In the genomic region with DNA sequence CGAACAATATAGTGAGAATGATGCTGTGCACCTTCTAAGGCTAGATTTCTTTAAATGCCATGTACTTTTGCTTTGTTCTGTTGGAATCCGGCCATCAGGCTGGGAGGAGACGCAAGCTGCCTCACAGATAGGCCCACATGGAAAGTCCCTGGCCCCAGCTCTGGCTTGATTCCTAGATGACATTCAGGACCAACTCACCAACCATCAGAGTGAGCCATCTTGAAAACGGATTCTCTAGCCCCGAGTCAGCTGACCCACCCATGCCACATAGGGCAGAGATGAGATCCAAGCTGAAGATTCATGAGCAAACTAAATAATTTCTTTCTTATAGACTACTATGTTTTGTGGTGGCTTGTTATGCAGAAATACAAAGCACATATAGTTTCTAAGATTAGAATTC, we compare ENCODE assay signal across 20 cellular contexts.
DNase-seq lines count a peak whose midpoint lies in the region; ATAC-seq, FAIRE-seq and TF ChIP-seq lines count a peak whose summit lies in the region.
"Had no signal": no experiment of that assay in that cellular context is flagged by ENCODE, and none has a peak within 500 bp of the region (broad histone marks: within the 10 kb centered on the region; RNA-seq: fewer than 3 reads in every experiment).

No MANE protein-coding gene starts in this region.

- intact Hi-C loops in HepG2 (cut with micrococcal nuclease; ENCODE audit: unreplicated experiment) (no loop called here), transverse colon (cut with DNase I; ENCODE audit: low total_unique reads) (no loop called here)

- TF ChIP-seq CTCF in liver (IDR thresholded peaks at IDR 0.05; ENCODE audit: low read depth, low read length, missing input control) (no peak), HepG2 (CRISPR knock-in tag; IDR thresholded peaks at IDR 0.05) (no peak), fibroblast of pulmonary artery (IDR thresholded peaks at IDR 0.05; ENCODE audit: low read length, missing control alignments) (no peak), transverse colon (IDR thresholded peaks at IDR 0.05) (no peak)

- H3K27ac ChIP-seq in liver (ENCODE audit: low read depth in 1 of 2, low read length in 2 of 2): no peak overlapping the region
- H3K27ac ChIP-seq in HepG2 (ENCODE audit: extremely low read length, insufficient read depth, low read length): no peak overlapping the region
- no peak overlapping the region for H3K27ac ChIP-seq in transverse colon
- H3K27ac ChIP-seq: SK-N-MC, upper lobe of right lung had no signal

- DNase-seq in HepG2 (ENCODE audit: low spot score) (no peak), T1000 (lab: John Stamatoyannopoulos, UW) (peak; percentile 18), fibroblast of pulmonary artery (ENCODE audit: low read depth) (peak; percentile 45), NCI-H1417 (lab: John Stamatoyannopoulos, UW) (no peak), transverse colon (no peak)
- DNase-seq in stimulated activated CD4-positive, alpha-beta T cell treated with anti-CD3 and anti-CD28 coated beads, Interleukin-12 subunit alpha, Interleukin-12 subunit beta, amount 100 ng/mL, for 4 hours: no peak
- DNase-seq: activated CD4-positive, alpha-beta memory T cell treated with anti-CD3 and anti-CD28 coated beads for 36 hours; activated T-cell treated with anti-CD3 and anti-CD28 coated beads, Interleukin-2, amount 50 U/mL, for 4 hours; cerebellar nuclear complex; islet precursor cell; mucosa of descending colon; NCI-H1930; NCI-H524 treated with DMSO at 0.1 percent for 48 hours; occipital lobe; upper lobe of right lung had no signal

- BruUV-seq in HepG2 (replicated peaks; lab: Mats Ljungman, UMichigan): no TSS peak

- H3K9ac ChIP-seq in liver (ENCODE audit: low read depth in 1 of 2, low read length in 2 of 2) (no peak overlapping the region), HepG2 (ENCODE audit: insufficient read depth, low read depth, low read length) (no peak overlapping the region)

- ATAC-seq in HepG2 (no peak), GM18519 (IDR thresholded peaks at IDR 0.05; ENCODE audit: low FRiP score, unreplicated experiment) (no peak)
- ATAC-seq: activated T-cell treated with anti-CD3 and anti-CD28 coated beads, Interleukin-2, amount 50 U/mL, for 4 hours; mucosa of descending colon; stimulated activated memory B cell treated with anti-CD40 and anti-IgM and Interleukin-4, amounts not matched to agents 10 μg/mL and 1 μg/mL and 100 μg/mL, for 72 hours; upper lobe of right lung had no signal

- TF ChIP-seq EP300 in HepG2 (IDR thresholded peaks at IDR 0.05; ENCODE audit: low read depth in 2 of 2, low read length in 2 of 2) (no peak), HepG2 (CRISPR knock-in tag; IDR thresholded peaks at IDR 0.05; ENCODE audit: borderline replicate concordance) (no peak), transverse colon (IDR thresholded peaks at IDR 0.05; ENCODE audit: low read depth) (no peak)

- no peak for TF ChIP-seq RAD21 in liver (IDR thresholded peaks at IDR 0.05)
- TF ChIP-seq RAD21 in HepG2 (CRISPR knock-in tag; IDR thresholded peaks at IDR 0.05): no peak

- 59% methylated on average over 5 of the region's 5 CpGs for WGBS in liver
- WGBS in HepG2 (ENCODE audit: low lambda C conversion rate): 32% methylated on average over 5 of the region's 5 CpGs
- whole genome bisulfite sequencing in transverse colon (ENCODE audit: low coverage in 1 of 2), 2 donors: 73 to 83% methylated on average over 3 to 5 of the region's 5 CpGs

- H3K36me3 ChIP-seq in liver (ENCODE audit: control insufficient read depth in 4 of 4, insufficient read depth in 3 of 4, low read depth in 1 of 4, low read length in 3 of 4): no peaks in the 10 kb centered on the region
- no peaks in the 10 kb centered on the region for H3K36me3 ChIP-seq in HepG2 (replicated peaks in 1 of 2; ENCODE audit: control insufficient read depth in 1 of 2, insufficient read depth in 2 of 2, low read length in 2 of 2)
- no peaks in the 10 kb centered on the region for H3K36me3 ChIP-seq in transverse colon
- H3K36me3 ChIP-seq: upper lobe of right lung had no signal

- TF ChIP-seq POLR2A in HepG2 (IDR thresholded peaks at IDR 0.05; ENCODE audit: insufficient read depth in 1 of 2, low read depth in 2 of 2, low read length in 2 of 2): no peak
- no peak for TF ChIP-seq POLR2A in transverse colon (IDR thresholded peaks at IDR 0.05)

- H3K4me1 ChIP-seq in liver (ENCODE audit: control insufficient read depth in 4 of 4, insufficient read depth in 4 of 4, low read length in 3 of 4) (peaks cover 1 to 21% (median 9%) of the 10 kb centered on the region in 4 donors), HepG2 (ENCODE audit: insufficient read depth, low read length) (peaks cover 12% of the 10 kb centered on the region), transverse colon (peaks cover 0 to 15% (median 10%) of the 10 kb centered on the region in 4 donors)

- no peaks in the 10 kb centered on the region for H3K79me2 ChIP-seq in HepG2 (ENCODE audit: insufficient read depth, low read length)

- H3K4me3 ChIP-seq in liver (ENCODE audit: low read depth in 1 of 3, low read length in 3 of 3): no peak overlapping the region
- H3K4me3 ChIP-seq in HepG2 (replicated peaks in 1 of 3; ENCODE audit: insufficient read depth in 1 of 3, low read depth in 2 of 3, low read length in 3 of 3): no peak overlapping the region
- H3K4me3 ChIP-seq in fibroblast of pulmonary artery (replicated peaks; ENCODE audit: low read depth, low read length): no peak overlapping the region
- H3K4me3 ChIP-seq in transverse colon: no peak overlapping the region
- H3K4me3 ChIP-seq: mucosa of descending colon, SK-N-MC, smooth muscle cell, upper lobe of right lung had no signal

- no peaks in the 10 kb centered on the region for H3K27me3 ChIP-seq in liver (ENCODE audit: control insufficient read depth in 4 of 4, insufficient read depth in 4 of 4, low read length in 3 of 4)
- H3K27me3 ChIP-seq in HepG2 (ENCODE audit: control insufficient read depth in 1 of 2, insufficient read depth in 2 of 2, low read length in 2 of 2): peaks cover 0 to 3% of the 10 kb centered on the region in 2 experiments; a peak in 1 of 5 replicates
- H3K27me3 ChIP-seq in transverse colon: no peaks in the 10 kb centered on the region
- H3K27me3 ChIP-seq: upper lobe of right lung had no signal

- H3K9me3 ChIP-seq in liver (ENCODE audit: control insufficient read depth in 4 of 4, low read length in 3 of 4): no peaks in the 10 kb centered on the region
- H3K9me3 ChIP-seq in HepG2 (ENCODE audit: low read length): no peaks in the 10 kb centered on the region
- H3K9me3 ChIP-seq in transverse colon: no peaks in the 10 kb centered on the region
- H3K9me3 ChIP-seq: mucosa of descending colon, upper lobe of right lung had no signal

- H3K4me2 ChIP-seq in HepG2 (ENCODE audit: low read depth, low read length): no peak overlapping the region
- H3K4me2 ChIP-seq: smooth muscle cell had no signal

- POLR2A ChIA-PET in HepG2 (lab: Yijun Ruan, JAX): no interaction called here

- in situ Hi-C loops in HepG2 (cut with HindIII; ENCODE audit: extremely low pct_ligation_motif_present, low pct_unique_long_range_greater_than_20kb) (no loop called here), transverse colon (cut with MboI; ENCODE audit: low pct_ligation_motif_present in 1 of 4, low pct_unique_long_range_greater_than_20kb in 1 of 4, low sequenced_read_pairs in 3 of 4) (no loop called here)

- H2AFZ ChIP-seq in HepG2 (ENCODE audit: low read length): no peak overlapping the region

- no peaks in the 10 kb centered on the region for H4K20me1 ChIP-seq in HepG2 (ENCODE audit: insufficient read depth, low read length)

- FAIRE-seq in HepG2 (lab: Jason Lieb, UNC): no peak

- CTCF ChIA-PET in HepG2 (lab: Yijun Ruan, JAX; ENCODE audit: low intra/inter-chr PET ratio, low total read pairs): no interaction called here

TF ChIP-seq in liver, 16 proteins besides CTCF, POLR2A, EP300 and RAD21:
- TF ChIP-seq YY1 (IDR thresholded peaks at IDR 0.05) (peak; percentile 49), FOXA2 (IDR thresholded peaks at IDR 0.05) (no peak)
TF ChIP-seq in liver: peak in this region for 1.

TF ChIP-seq in HepG2, 621 proteins besides CTCF, POLR2A, EP300 and RAD21 (continues in another document):
- TF ChIP-seq, protein P1, sequence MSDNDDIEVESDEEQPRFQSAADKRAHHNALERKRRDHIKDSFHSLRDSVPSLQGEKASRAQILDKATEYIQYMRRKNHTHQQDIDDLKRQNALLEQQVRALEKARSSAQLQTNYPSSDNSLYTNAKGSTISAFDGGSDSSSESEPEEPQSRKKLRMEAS (IDR thresholded peaks at IDR 0.05): no peak
- no peak for TF ChIP-seq ZNF619 (CRISPR knock-in tag; IDR thresholded peaks at IDR 0.05)

Comparison
In these comparisons a context has a peak if more than half of its experiments do, and no peak if none do; other contexts are left out.
1. DNase-seq: peak in T1000 (single experiment) and fibroblast of pulmonary artery (single experiment); none in HepG2 (single experiment), NCI-H1417 (0 of 3), stimulated activated CD4-positive, alpha-beta T cell treated with anti-CD3 and anti-CD28 coated beads, Interleukin-12 subunit alpha, Interleukin-12 subunit beta, amount 100 ng/mL, for 4 hours (single experiment) and transverse colon (single experiment).